In the genomic region with DNA sequence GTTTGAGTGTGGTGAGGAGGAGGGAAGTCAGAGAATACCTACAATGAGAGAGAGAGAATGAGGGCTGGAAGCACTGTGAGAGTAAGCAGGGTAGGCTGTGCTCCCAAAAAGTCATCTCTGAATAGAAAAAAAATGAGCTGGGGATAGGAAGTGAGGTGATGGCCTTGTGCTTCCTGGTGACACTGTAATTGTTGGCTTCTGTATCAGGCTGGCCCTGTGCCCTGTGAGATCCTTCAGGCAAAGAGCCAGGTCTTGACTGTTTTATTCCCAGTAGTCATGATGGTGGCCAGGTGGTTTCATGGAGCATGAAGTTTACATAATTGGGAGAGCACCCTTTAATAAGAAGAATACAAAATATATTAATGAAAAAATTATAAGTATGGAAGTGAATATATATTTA, we compare ENCODE assay signal across 18 cellular contexts. TPM values are rescaled to one million over a fixed set of nuclear protein-coding genes. Genes with fewer than 3 reads are reported as not detected.
A peak's percentile ranks its signal among the peaks of the same experiment; 100 is the strongest.
DNase-seq lines count a peak whose midpoint lies in the region; ATAC-seq, FAIRE-seq and TF ChIP-seq lines count a peak whose summit lies in the region.
"Had no signal": no experiment of that assay in that cellular context is flagged by ENCODE, and none has a peak within 500 bp of the region (broad histone marks: within the 10 kb centered on the region; RNA-seq: fewer than 3 reads in every experiment).

No MANE protein-coding gene starts in this region.

- peak; percentile 55 for DNase-seq in DMS53 treated with DMSO at 0.1 percent for 48 hours (lab: John Stamatoyannopoulos, UW; ENCODE audit: unreplicated experiment)
- DNase-seq in NCI-H1092 (lab: John Stamatoyannopoulos, UW), result peak; percentile 45
- DNase-seq in RPMI8226, result peak; percentile 58
- DNase-seq in HepG2 (ENCODE audit: low spot score), result no peak
- DNase-seq in GM19240 (ENCODE audit: insufficient read length, low spot score), result no peak
- no peak for DNase-seq in stimulated activated naive CD8-positive, alpha-beta T cell treated with anti-CD3 and anti-CD28 coated beads, Interleukin-15, amount 100 ng/mL, for 72 hours
- no peak for DNase-seq in GM19239 (ENCODE audit: insufficient read length, low spot score)
- no peak for DNase-seq in activated CD4-positive, alpha-beta T cell treated with anti-CD3 and anti-CD28 coated beads, Interleukin-2, amount 50 U/mL, for 1 hour
- DNase-seq: activated naive CD8-positive, alpha-beta T cell treated with anti-CD3 and anti-CD28 coated beads, Interleukin-2, amount 10 ng/mL, durations not matched to agents 7 days and 5 days; activated T-cell treated with anti-CD3 and anti-CD28 coated beads, Interleukin-2, amount 50 U/mL, for 24 hours; Calu3; naive thymus-derived CD8-positive, alpha-beta T cell; NCI-H1930 had no signal

- peaks cover 28% of the 10 kb centered on the region for H3K4me1 ChIP-seq in HepG2 (ENCODE audit: insufficient read depth, low read length)
- H3K4me1 ChIP-seq: psoas muscle had no signal

- H3K79me2 ChIP-seq in HepG2 (ENCODE audit: insufficient read depth, low read length), result no peaks in the 10 kb centered on the region

- no peaks in the 10 kb centered on the region for H3K4me1 Mint-ChIP-seq in stimulated activated naive CD8-positive, alpha-beta T cell treated with anti-CD3 and anti-CD28 coated beads, Interleukin-15, amount 100 ng/mL, for 72 hours
- H3K4me1 Mint-ChIP-seq: activated naive CD8-positive, alpha-beta T cell treated with anti-CD3 and anti-CD28 coated beads, Interleukin-2, amount 10 ng/mL, durations not matched to agents 7 days and 5 days; naive thymus-derived CD8-positive, alpha-beta T cell had no signal

- no peaks in the 10 kb centered on the region for H3K9me3 Mint-ChIP-seq in stimulated activated naive CD8-positive, alpha-beta T cell treated with anti-CD3 and anti-CD28 coated beads, Interleukin-15, amount 100 ng/mL, for 72 hours
- H3K9me3 Mint-ChIP-seq: activated naive CD8-positive, alpha-beta T cell treated with anti-CD3 and anti-CD28 coated beads, Interleukin-2, amount 10 ng/mL, durations not matched to agents 7 days and 5 days; activated T-cell treated with anti-CD3 and anti-CD28 coated beads, Interleukin-2, amount 50 U/mL, for 24 hours; endodermal cell; naive thymus-derived CD8-positive, alpha-beta T cell had no signal

- no peak overlapping the region for H3K4me3 Mint-ChIP-seq in stimulated activated naive CD8-positive, alpha-beta T cell treated with anti-CD3 and anti-CD28 coated beads, Interleukin-15, amount 100 ng/mL, for 72 hours
- H3K4me3 Mint-ChIP-seq: activated naive CD8-positive, alpha-beta T cell treated with anti-CD3 and anti-CD28 coated beads, Interleukin-2, amount 10 ng/mL, durations not matched to agents 7 days and 5 days; activated T-cell treated with anti-CD3 and anti-CD28 coated beads, Interleukin-2, amount 50 U/mL, for 24 hours; endodermal cell; naive thymus-derived CD8-positive, alpha-beta T cell had no signal

- no peak overlapping the region for H3K9ac ChIP-seq in HepG2 (ENCODE audit: insufficient read depth, low read depth, low read length)

- TF ChIP-seq EP300 in HepG2 (IDR thresholded peaks at IDR 0.05; ENCODE audit: low read depth in 2 of 2, low read length in 2 of 2) (no peak), HepG2 (CRISPR knock-in tag; IDR thresholded peaks at IDR 0.05; ENCODE audit: borderline replicate concordance) (no peak)

- peak overlapping the region; percentile 36 for H2AFZ ChIP-seq in HepG2 (ENCODE audit: low read length)

- TF ChIP-seq CTCF in HepG2 (CRISPR knock-in tag; IDR thresholded peaks at IDR 0.05), result no peak

- intact Hi-C loops in HepG2 (cut with micrococcal nuclease; ENCODE audit: unreplicated experiment), result no loop called here

- in situ Hi-C loops in HepG2 (cut with HindIII; ENCODE audit: extremely low pct_ligation_motif_present, low pct_unique_long_range_greater_than_20kb), result no loop called here

- TF ChIP-seq POLR2A in HepG2 (IDR thresholded peaks at IDR 0.05; ENCODE audit: insufficient read depth in 1 of 2, low read depth in 2 of 2, low read length in 2 of 2), result no peak

- H4K20me1 ChIP-seq in HepG2 (ENCODE audit: insufficient read depth, low read length), result no peaks in the 10 kb centered on the region

- FAIRE-seq in HepG2 (lab: Jason Lieb, UNC) (no peak), GM19239 (lab: Jason Lieb, UNC) (no peak)
- FAIRE-seq: K562, TTC549 had no signal

- ATAC-seq in HepG2, result no peak
- ATAC-seq in stimulated activated naive CD8-positive, alpha-beta T cell treated with anti-CD3 and anti-CD28 coated beads, Interleukin-15, amount 100 ng/mL, for 72 hours, result no peak
- ATAC-seq: K562; naive thymus-derived CD8-positive, alpha-beta T cell; psoas muscle had no signal

- CTCF ChIA-PET in HepG2 (lab: Yijun Ruan, JAX; ENCODE audit: low intra/inter-chr PET ratio, low total read pairs), result no interaction called here

- no peak overlapping the region for H3K4me2 ChIP-seq in HepG2 (ENCODE audit: low read depth, low read length)

- no peak overlapping the region for H3K27ac ChIP-seq in HepG2 (ENCODE audit: extremely low read length, insufficient read depth, low read length)
- H3K27ac ChIP-seq: cardiac muscle cell, psoas muscle had no signal

- H3K27me3 ChIP-seq in HepG2 (ENCODE audit: control insufficient read depth in 1 of 2, insufficient read depth in 2 of 2, low read length in 2 of 2), result no peaks in the 10 kb centered on the region

- H3K9me3 ChIP-seq in HepG2 (ENCODE audit: low read length), result no peaks in the 10 kb centered on the region
- H3K9me3 ChIP-seq: psoas muscle had no signal

- no TSS peak for BruUV-seq in HepG2 (replicated peaks; lab: Mats Ljungman, UMichigan)

- POLR2A ChIA-PET in HepG2 (lab: Yijun Ruan, JAX), result no interaction called here

- TF ChIP-seq RAD21 in HepG2 (CRISPR knock-in tag; IDR thresholded peaks at IDR 0.05), result no peak

- H3K27ac Mint-ChIP-seq in stimulated activated naive CD8-positive, alpha-beta T cell treated with anti-CD3 and anti-CD28 coated beads, Interleukin-15, amount 100 ng/mL, for 72 hours, result no peak overlapping the region
- H3K27ac Mint-ChIP-seq: activated naive CD8-positive, alpha-beta T cell treated with anti-CD3 and anti-CD28 coated beads, Interleukin-2, amount 10 ng/mL, durations not matched to agents 7 days and 5 days; activated T-cell treated with anti-CD3 and anti-CD28 coated beads, Interleukin-2, amount 50 U/mL, for 24 hours; endodermal cell had no signal

- H3K36me3 ChIP-seq in HepG2 (replicated peaks in 1 of 2; ENCODE audit: control insufficient read depth in 1 of 2, insufficient read depth in 2 of 2, low read length in 2 of 2), result no peaks in the 10 kb centered on the region
- H3K36me3 ChIP-seq: cardiac muscle cell had no signal

- peaks cover 5% of the 10 kb centered on the region for H3K27me3 Mint-ChIP-seq in stimulated activated naive CD8-positive, alpha-beta T cell treated with anti-CD3 and anti-CD28 coated beads, Interleukin-15, amount 100 ng/mL, for 72 hours
- H3K27me3 Mint-ChIP-seq: activated naive CD8-positive, alpha-beta T cell treated with anti-CD3 and anti-CD28 coated beads, Interleukin-2, amount 10 ng/mL, durations not matched to agents 7 days and 5 days had no signal

- H3K4me3 ChIP-seq in HepG2 (replicated peaks in 1 of 3; ENCODE audit: insufficient read depth in 1 of 3, low read depth in 2 of 3, low read length in 3 of 3), result no peak overlapping the region
- H3K4me3 ChIP-seq: cardiac muscle cell, K562, psoas muscle had no signal

TF ChIP-seq in HepG2, 621 proteins besides CTCF, POLR2A, EP300 and RAD21:
- TF ChIP-seq SMYD3 (CRISPR knock-in tag; IDR thresholded peaks at IDR 0.05) (no peak), ZNF343 (CRISPR knock-in tag; IDR thresholded peaks at IDR 0.05) (no peak)

RNA-seq across cellular contexts. Expression of gene SPATA6, which starts 20.4 kb away (rescaled TPM):
- total RNA-seq in HepG2 (2016; rRNA removed; fragmentation: Illumina TruSeq; extraction: Trizol), result 1.8 and 3.3 TPM in 2 replicates
- 9.1 and 15.2 TPM in 2 replicates for total RNA-seq in HepG2 (2016; cell fraction: cytosol; rRNA removed; fragmentation: Illumina TruSeq; extraction: Trizol; ENCODE audit: low read depth)
- total RNA-seq in HepG2 (2016; cell fraction: insoluble cytoplasmic fraction; rRNA removed; fragmentation: Illumina TruSeq; extraction: Trizol), result 2.6 TPM in 2 replicates
- 4.8 and 5.7 TPM in 2 replicates for total RNA-seq in HepG2 (2016; cell fraction: membrane; rRNA removed; fragmentation: Illumina TruSeq; extraction: Trizol)
- 4.5 and 7.0 TPM in 2 replicates for total RNA-seq in HepG2 (2016; cell fraction: nucleus; rRNA removed; fragmentation: Illumina TruSeq; extraction: Trizol)
- 0.55 and 0.81 TPM in 2 replicates for polyA plus RNA-seq in HepG2 (2011; rRNA removed)
- 0.75 and 0.76 TPM in 2 replicates for polyA plus RNA-seq in HepG2 (2011; cell fraction: cytosol; rRNA removed)
- polyA plus RNA-seq in HepG2 (2011; cell fraction: nucleus; rRNA removed), result 1.4 and 2.2 TPM in 2 replicates
- 1.3 and 1.6 TPM in 2 replicates for polyA plus RNA-seq in HepG2 (2012)
- 2.6 and 3.4 TPM in 2 replicates for polyA plus RNA-seq in HepG2 (2016; cell fraction: cytosol; fragmentation: Illumina TruSeq; extraction: Trizol; ENCODE audit: low read depth)
- polyA plus RNA-seq in HepG2 (2016; cell fraction: insoluble cytoplasmic fraction; fragmentation: Illumina TruSeq; extraction: Trizol; ENCODE audit: low read depth), result 2.1 and 4.0 TPM in 2 replicates
- 2.9 and 3.6 TPM in 2 replicates for polyA plus RNA-seq in HepG2 (2016; cell fraction: membrane; fragmentation: Illumina TruSeq; extraction: Trizol; ENCODE audit: low read depth)
- 3.0 and 3.4 TPM in 2 replicates for polyA plus RNA-seq in HepG2 (2016; cell fraction: nucleus; fragmentation: Illumina TruSeq; extraction: Trizol; ENCODE audit: insufficient read depth, low read depth)
- 0.42 and 2.6 TPM in 2 replicates for polyA minus RNA-seq in HepG2 (2011; rRNA and poly(A)+ RNA removed; ENCODE audit: low replicate concordance)
- 1.8 and 2.3 TPM in 2 replicates for polyA minus RNA-seq in HepG2 (2011; cell fraction: cytosol; rRNA and poly(A)+ RNA removed)
- polyA minus RNA-seq in HepG2 (2011; cell fraction: nucleus; rRNA and poly(A)+ RNA removed), result 9.0 and 10.2 TPM in 2 replicates

Comparison
In these comparisons a context has a peak if more than half of its experiments do, and no peak if none do; other contexts are left out.
1. DNase-seq: peak in DMS53 treated with DMSO at 0.1 percent for 48 hours (single experiment), NCI-H1092 (single experiment) and RPMI8226 (single experiment); none in HepG2 (single experiment), GM19240 (single experiment), stimulated activated naive CD8-positive, alpha-beta T cell treated with anti-CD3 and anti-CD28 coated beads, Interleukin-15, amount 100 ng/mL, for 72 hours (0 of 2), GM19239 (single experiment) and activated CD4-positive, alpha-beta T cell treated with anti-CD3 and anti-CD28 coated beads, Interleukin-2, amount 50 U/mL, for 1 hour (single experiment).